ENCODE assay signal across 19 cellular contexts in the genomic region with DNA sequence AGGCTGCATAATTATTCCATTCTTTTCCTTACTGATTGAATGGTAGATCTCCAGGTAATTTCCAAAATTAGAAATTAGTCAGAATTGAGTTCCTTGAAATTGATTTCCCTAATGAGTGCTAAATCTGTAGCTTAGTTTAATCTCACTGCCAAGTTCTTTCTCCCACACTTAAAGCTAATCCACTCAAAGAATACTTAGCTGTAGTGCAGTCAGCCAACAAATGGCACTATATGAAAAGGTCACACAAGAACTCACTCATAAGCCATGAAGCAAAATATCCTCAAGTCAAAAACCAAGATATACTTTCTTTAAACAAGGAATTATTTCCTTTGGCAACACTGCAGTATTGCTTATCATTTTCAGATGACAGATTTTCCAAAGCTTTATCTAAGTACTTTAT.
"Had no signal": no experiment of that assay in that cellular context is flagged by ENCODE, and none has a peak within 500 bp of the region (broad histone marks: within the 10 kb centered on the region; RNA-seq: fewer than 3 reads in every experiment).

No MANE protein-coding gene starts in this region.

- ATAC-seq: activated CD4-positive, CD25-positive, alpha-beta regulatory T cell treated with anti-CD3 and anti-CD28 coated beads, Interleukin-2, amount 50 U/mL, for 24 hours; activated CD8-positive, alpha-beta T cell treated with anti-CD3 and anti-CD28 coated beads, Interleukin-2, amount 10 ng/mL, durations not matched to agents 7 days and 5 days; activated T-cell treated with anti-CD3 and anti-CD28 coated beads, Interleukin-2, amount 50 U/mL, for 72 hours; left colon; pancreas; stimulated activated naive B cell treated with anti-CD40 and anti-IgM and Interleukin-4, amounts not matched to agents 10 μg/mL and 1 μg/mL and 100 μg/mL, for 72 hours; upper lobe of right lung had no signal

- H3K9me3 Mint-ChIP-seq: activated CD4-positive, alpha-beta T cell treated with anti-CD3 and anti-CD28 coated beads, Interleukin-2, amount 10 ng/mL, durations not matched to agents 7 days and 5 days; activated naive CD4-positive, alpha-beta T cell treated with anti-CD3 and anti-CD28 coated beads, Interleukin-2, amount 50 U/mL, for 24 hours; activated T-cell treated with anti-CD3 and anti-CD28 coated beads, Interleukin-2, amount 50 U/mL, for 72 hours; dendritic cell treated with granulocyte-macrophage colony-stimulating factor and Interleukin-4, amounts not matched to agents 40 ng/mL and 50 ng/mL, for 4 days; neural progenitor cell; stimulated activated naive B cell treated with anti-CD40 and anti-IgM and Interleukin-4, amounts not matched to agents 10 μg/mL and 1 μg/mL and 100 μg/mL, for 72 hours had no signal

- H3K27me3 Mint-ChIP-seq: activated CD4-positive, alpha-beta T cell treated with anti-CD3 and anti-CD28 coated beads, Interleukin-2, amount 10 ng/mL, durations not matched to agents 7 days and 5 days; activated naive CD4-positive, alpha-beta T cell treated with anti-CD3 and anti-CD28 coated beads, Interleukin-2, amount 50 U/mL, for 24 hours; dendritic cell treated with granulocyte-macrophage colony-stimulating factor and Interleukin-4, amounts not matched to agents 40 ng/mL and 50 ng/mL, for 4 days; stimulated activated naive B cell treated with anti-CD40 and anti-IgM and Interleukin-4, amounts not matched to agents 10 μg/mL and 1 μg/mL and 100 μg/mL, for 72 hours had no signal

- H3K27ac Mint-ChIP-seq: activated CD4-positive, alpha-beta T cell treated with anti-CD3 and anti-CD28 coated beads, Interleukin-2, amount 10 ng/mL, durations not matched to agents 7 days and 5 days; activated CD8-positive, alpha-beta T cell treated with anti-CD3 and anti-CD28 coated beads, Interleukin-2, amount 10 ng/mL, durations not matched to agents 7 days and 5 days; activated naive CD4-positive, alpha-beta T cell treated with anti-CD3 and anti-CD28 coated beads, Interleukin-2, amount 50 U/mL, for 24 hours; dendritic cell treated with granulocyte-macrophage colony-stimulating factor and Interleukin-4, amounts not matched to agents 40 ng/mL and 50 ng/mL, for 4 days; neural progenitor cell; stimulated activated naive B cell treated with anti-CD40 and anti-IgM and Interleukin-4, amounts not matched to agents 10 μg/mL and 1 μg/mL and 100 μg/mL, for 72 hours had no signal

- DNase-seq: activated CD4-positive, alpha-beta T cell treated with anti-CD3 and anti-CD28 coated beads, Interleukin-2, amount 10 ng/mL, durations not matched to agents 7 days and 5 days; activated CD8-positive, alpha-beta memory T cell treated with anti-CD3 and anti-CD28 coated beads, Interleukin-2, amount 50 U/mL, for 48 hours; activated CD8-positive, alpha-beta T cell treated with anti-CD3 and anti-CD28 coated beads, Interleukin-2, amount 10 ng/mL, durations not matched to agents 7 days and 5 days; activated gamma-delta T cell; activated T-cell treated with anti-CD3 and anti-CD28 coated beads, Interleukin-2, amount 50 U/mL, for 72 hours; effector CD8-positive, alpha-beta T cell; hippocampal formation; left colon; pancreas; sigmoid colon; spleen; stimulated activated CD4-positive, alpha-beta T cell treated with anti-CD3 and anti-CD28 coated beads, Interleukin-4, amount 100 ng/mL, for 4 hours; stimulated activated naive B cell treated with anti-CD40 and anti-IgM and Interleukin-4, amounts not matched to agents 10 μg/mL and 1 μg/mL and 100 μg/mL, for 72 hours; T-helper 9 cell; upper lobe of right lung had no signal

- H3K4me3 Mint-ChIP-seq: activated CD4-positive, alpha-beta T cell treated with anti-CD3 and anti-CD28 coated beads, Interleukin-2, amount 10 ng/mL, durations not matched to agents 7 days and 5 days; activated CD8-positive, alpha-beta T cell treated with anti-CD3 and anti-CD28 coated beads, Interleukin-2, amount 10 ng/mL, durations not matched to agents 7 days and 5 days; activated naive CD4-positive, alpha-beta T cell treated with anti-CD3 and anti-CD28 coated beads, Interleukin-2, amount 50 U/mL, for 24 hours; activated T-cell treated with anti-CD3 and anti-CD28 coated beads, Interleukin-2, amount 50 U/mL, for 72 hours; dendritic cell treated with granulocyte-macrophage colony-stimulating factor and Interleukin-4, amounts not matched to agents 40 ng/mL and 50 ng/mL, for 4 days; neural progenitor cell; stimulated activated naive B cell treated with anti-CD40 and anti-IgM and Interleukin-4, amounts not matched to agents 10 μg/mL and 1 μg/mL and 100 μg/mL, for 72 hours had no signal
